1 cellular context compared by ENCODE assay signal in the genomic region with DNA sequence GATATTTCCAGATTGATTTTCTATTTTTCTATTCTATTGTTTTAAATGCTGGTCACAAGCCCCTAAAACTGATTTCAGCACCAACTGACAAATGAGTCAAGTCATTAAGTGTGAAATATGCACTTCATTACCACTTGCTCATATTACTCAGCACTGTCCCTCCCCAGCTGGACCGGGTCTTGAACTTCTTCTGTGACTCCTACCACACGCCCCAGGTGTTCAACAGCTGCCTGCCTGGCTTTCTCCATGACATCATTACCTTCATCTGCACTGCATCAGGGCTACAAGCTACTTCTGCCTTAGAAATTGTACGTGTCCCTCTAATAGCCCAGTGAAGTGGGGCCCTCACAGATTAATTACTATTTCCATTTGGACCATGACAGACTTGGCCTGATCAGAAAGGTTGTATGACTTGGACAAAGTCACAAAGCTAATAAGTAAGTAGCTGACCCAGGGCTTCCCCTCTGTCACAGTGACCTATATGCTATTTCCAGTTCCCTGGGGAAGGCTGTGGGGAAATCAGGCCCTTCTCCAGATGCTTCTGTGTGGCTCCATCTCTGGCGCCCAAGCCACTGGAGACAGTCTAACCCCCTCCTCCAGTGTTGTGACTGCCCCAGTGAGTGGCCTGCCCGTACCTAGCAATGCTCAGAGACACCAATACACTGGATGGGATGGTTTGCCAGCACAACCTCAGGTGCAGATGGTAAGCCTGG.
TF ChIP-seq lines count a peak whose summit lies in the region.

No MANE protein-coding gene starts in this region.

TF ChIP-seq in HEK293, 187 proteins besides CTCF, POLR2A, EP300 and RAD21:
- 0 out of 2 replicates have a peak, but pooled peaks have one; percentile 22 for TF ChIP-seq KLF10 (tag by site-specific recombination; IDR thresholded peaks at IDR 0.05)
- peak; percentile 41 for TF ChIP-seq ZNF335 (tag by site-specific recombination; conservative IDR thresholded peaks at IDR 0.05)
- peak; percentile 79; the same call in 1 of the 2 replicates for TF ChIP-seq SCRT2 (tag by site-specific recombination; IDR thresholded peaks at IDR 0.05)
- TF ChIP-seq, protein P1, sequence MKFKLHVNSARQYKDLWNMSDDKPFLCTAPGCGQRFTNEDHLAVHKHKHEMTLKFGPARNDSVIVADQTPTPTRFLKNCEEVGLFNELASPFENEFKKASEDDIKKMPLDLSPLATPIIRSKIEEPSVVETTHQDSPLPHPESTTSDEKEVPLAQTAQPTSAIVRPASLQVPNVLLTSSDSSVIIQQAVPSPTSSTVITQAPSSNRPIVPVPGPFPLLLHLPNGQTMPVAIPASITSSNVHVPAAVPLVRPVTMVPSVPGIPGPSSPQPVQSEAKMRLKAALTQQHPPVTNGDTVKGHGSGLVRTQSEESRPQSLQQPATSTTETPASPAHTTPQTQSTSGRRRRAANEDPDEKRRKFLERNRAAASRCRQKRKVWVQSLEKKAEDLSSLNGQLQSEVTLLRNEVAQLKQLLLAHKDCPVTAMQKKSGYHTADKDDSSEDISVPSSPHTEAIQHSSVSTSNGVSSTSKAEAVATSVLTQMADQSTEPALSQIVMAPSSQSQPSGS (tag by site-specific recombination; IDR thresholded peaks at IDR 0.05; ENCODE audit: low read depth) = peak; percentile 72
- peak; percentile 75 for TF ChIP-seq ZNF629 (tag by site-specific recombination; IDR thresholded peaks at IDR 0.05)
- TF ChIP-seq PRDM1 (tag by site-specific recombination; IDR thresholded peaks at IDR 0.05) = peak; percentile 62; the same call in 1 of the 2 replicates
- no peak for TF ChIP-seq ZNF843 (tag by site-specific recombination; IDR thresholded peaks at IDR 0.05)
- TF ChIP-seq, protein P2, sequence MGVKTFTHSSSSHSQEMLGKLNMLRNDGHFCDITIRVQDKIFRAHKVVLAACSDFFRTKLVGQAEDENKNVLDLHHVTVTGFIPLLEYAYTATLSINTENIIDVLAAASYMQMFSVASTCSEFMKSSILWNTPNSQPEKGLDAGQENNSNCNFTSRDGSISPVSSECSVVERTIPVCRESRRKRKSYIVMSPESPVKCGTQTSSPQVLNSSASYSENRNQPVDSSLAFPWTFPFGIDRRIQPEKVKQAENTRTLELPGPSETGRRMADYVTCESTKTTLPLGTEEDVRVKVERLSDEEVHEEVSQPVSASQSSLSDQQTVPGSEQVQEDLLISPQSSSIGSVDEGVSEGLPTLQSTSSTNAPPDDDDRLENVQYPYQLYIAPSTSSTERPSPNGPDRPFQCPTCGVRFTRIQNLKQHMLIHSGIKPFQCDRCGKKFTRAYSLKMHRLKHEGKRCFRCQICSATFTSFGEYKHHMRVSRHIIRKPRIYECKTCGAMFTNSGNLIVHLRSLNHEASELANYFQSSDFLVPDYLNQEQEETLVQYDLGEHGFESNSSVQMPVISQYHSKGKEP (tag by site-specific recombination; IDR thresholded peaks at IDR 0.05) = no peak
